ENCODE assay signal across 8 cellular contexts in genomic region chr17:32487460-32488176, GRCh38. TPM values are rescaled to one million over a fixed set of nuclear protein-coding genes. Genes with fewer than 3 reads are reported as not detected.
DNase-seq lines count a peak whose midpoint lies in the region; ATAC-seq and TF ChIP-seq lines count a peak whose summit lies in the region.

No MANE protein-coding gene starts in this region.

- H3K4me1 Mint-ChIP-seq in naive B cell, result peaks cover 32 to 73% (median 62%) of the 10 kb centered on the region in 3 donors

- H3K9me3 ChIP-seq in duodenal mucosa (ENCODE audit: control insufficient read depth in 1 of 2, low read length in 2 of 2), result no peaks in the 10 kb centered on the region

- peaks cover 6 to 13% of the 10 kb centered on the region in 2 donors for H3K4me1 ChIP-seq in duodenal mucosa (ENCODE audit: control insufficient read depth in 1 of 2, insufficient read depth in 2 of 2, low read length in 2 of 2)

- no peak for TF ChIP-seq CTCF in BJ (IDR thresholded peaks at IDR 0.05; ENCODE audit: insufficient read depth, low read depth, low read length)

- ATAC-seq in GM19324 (IDR thresholded peaks at IDR 0.05; ENCODE audit: low FRiP score, unreplicated experiment) (peak; percentile 15), naive B cell (ENCODE audit: low read depth in 2 of 2) (no peak)

- peak overlapping the region in 5 of 6 donors; percentile 53 to 88 (median 83) for H3K27ac Mint-ChIP-seq in naive B cell

- H3K27me3 ChIP-seq in BJ (ENCODE audit: control insufficient read depth, insufficient read depth, low read length) (no peaks in the 10 kb centered on the region), duodenal mucosa (ENCODE audit: control insufficient read depth in 1 of 2, insufficient read depth in 2 of 2, low read length in 2 of 2) (peaks cover 0 to 3% of the 10 kb centered on the region in 2 donors)

- H3K4me3 Mint-ChIP-seq in naive B cell, result peak overlapping the region; percentile 80 to 93 (median 88)

- H3K36me3 Mint-ChIP-seq in naive B cell, result no peaks in the 10 kb centered on the region

- DNase-seq in BJ (ENCODE audit: low read depth), result no peak
- DNase-seq in SK-MEL-5 (ENCODE audit: low read depth, low spot score), result peak; percentile 14
- no peak for DNase-seq in naive B cell
- DNase-seq in cerebellar nuclear complex (lab: John Stamatoyannopoulos, UW), result no peak
- DNase-seq in NOMO-1 treated with DMSO at 0.1 percent for 48 hours (lab: John Stamatoyannopoulos, UW; ENCODE audit: unreplicated experiment), result no peak
- DNase-seq in HPDE6-E6E7 (ENCODE audit: extremely low spot score), result no peak

- H3K4me3 ChIP-seq in BJ (ENCODE audit: low read depth, low read length) (peak overlapping the region; percentile 51), duodenal mucosa (ENCODE audit: low read depth in 1 of 2, low read length in 2 of 2) (peak overlapping the region; percentile 56 to 62)

- H3K27me3 Mint-ChIP-seq in naive B cell, result no peaks in the 10 kb centered on the region

- H3K9ac ChIP-seq in duodenal mucosa (ENCODE audit: low read depth in 1 of 2, low read length in 2 of 2), result peak overlapping the region in 1 of 2 donors; percentile 32

- CTCF ChIA-PET in BJ (lab: Yijun Ruan, JAX), result interaction anchor here (0.9 to 1.6 kb wide), 6 partner anchors 10 to 270 kb away, joined by 3 to 4 read pairs (median 3); no protein-coding TSS in a partner anchor

- H3K9me3 Mint-ChIP-seq in naive B cell, result no peaks in the 10 kb centered on the region

- H3K36me3 ChIP-seq in BJ (ENCODE audit: control insufficient read depth, insufficient read depth, low read length) (no peaks in the 10 kb centered on the region; the same call in 1 of the 2 replicates), duodenal mucosa (ENCODE audit: control insufficient read depth in 1 of 2, insufficient read depth in 2 of 2, low read length in 2 of 2) (peaks cover 0 to 4% of the 10 kb centered on the region in 2 donors)

- POLR2A ChIA-PET in BJ (lab: Charles Lee), result no interaction called here

- in situ Hi-C loops in SK-MEL-5 (cut with HindIII; ENCODE audit: low pct_unique_long_range_greater_than_20kb, low sequenced_read_pairs), result no loop called here

- H3K27ac ChIP-seq in duodenal mucosa (ENCODE audit: low read depth, low read length), result no peak overlapping the region

RNA-seq across cellular contexts. Expression of gene CDK5R1, which starts 0.8 kb away (rescaled TPM):
- polyA plus RNA-seq in BJ (2011; rRNA removed) (0.20 and 0.26 TPM in 2 replicates), naive B cell (ENCODE audit: low read depth in 6 of 6) (10 to 100 TPM in 1 of 6 donors, 1 to 10 TPM in 5; 2.7 to 11.5 (median 4.2) TPM)
- 0.41 and 0.43 TPM in 2 replicates for polyA minus RNA-seq in BJ (2011; rRNA and poly(A)+ RNA removed)
- 18.0 and 20.0 TPM in 2 replicates for total RNA-seq in SK-MEL-5 (2014; rRNA removed; shearing (Covaris generic))
- 19.6 and 26.1 TPM in 2 replicates for polyA plus RNA-seq in SK-MEL-5 (2015; cell fraction: cytosol; rRNA removed)
- 20.8 and 29.0 TPM in 2 replicates for polyA plus RNA-seq in SK-MEL-5 (2015; cell fraction: nucleus; rRNA removed)

RNA-seq across cellular contexts. Expression of gene PSMD11, which starts 43.3 kb away (rescaled TPM):
- polyA plus RNA-seq in BJ (2011; rRNA removed) (71.6 and 73.5 TPM in 2 replicates), naive B cell (ENCODE audit: low read depth in 6 of 6) (100 to 1,000 TPM; 107 to 128 (median 111) TPM)
- 42.8 and 59.3 TPM in 2 replicates for polyA minus RNA-seq in BJ (2011; rRNA and poly(A)+ RNA removed)
- 111 and 119 TPM in 2 replicates for total RNA-seq in SK-MEL-5 (2014; rRNA removed; shearing (Covaris generic))
- 108 and 141 TPM in 2 replicates for polyA plus RNA-seq in SK-MEL-5 (2015; cell fraction: cytosol; rRNA removed)
- polyA plus RNA-seq in SK-MEL-5 (2015; cell fraction: nucleus; rRNA removed), result 119 and 125 TPM in 2 replicates
